ENCODE assay signal across 8 cellular contexts in genomic region chr6:52994789-52995078, GRCh38.
A peak's percentile ranks its signal among the peaks of the same experiment; 100 is the strongest.
DNase-seq lines count a peak whose midpoint lies in the region; ATAC-seq lines count a peak whose summit lies in the region.

No MANE protein-coding gene starts in this region.

- peak overlapping the region; percentile 76 for H3K4me3 ChIP-seq in skeletal muscle cell (ENCODE audit: low read depth, low read length)

- peak; percentile 74 for DNase-seq in DMS53 (lab: John Stamatoyannopoulos, UW)
- no peak for DNase-seq in DMS53 treated with DMSO at 0.1 percent for 48 hours (lab: John Stamatoyannopoulos, UW; ENCODE audit: unreplicated experiment)
- peak; percentile 83 for DNase-seq in NCI-H69 (lab: John Stamatoyannopoulos, UW)
- peak; percentile 11 for DNase-seq in amniotic epithelial cell (ENCODE audit: low read depth)
- DNase-seq in hypothalamus (lab: John Stamatoyannopoulos, UW): peak in 40 of 51 donors; percentile 20 to 91 (median 48)
- no peak for DNase-seq in skeletal muscle cell (ENCODE audit: low read depth)
- DNase-seq in T-helper 9 cell: no peak

- peak; percentile 16 for ATAC-seq in HG02610 (IDR thresholded peaks at IDR 0.05; ENCODE audit: unreplicated experiment)

Comparison
In these comparisons a context has a peak if more than half of its experiments do, and no peak if none do; other contexts are left out.
1. DNase-seq: peak in DMS53 (single experiment), NCI-H69 (single experiment), amniotic epithelial cell (single experiment) and hypothalamus (40 of 51); none in DMS53 treated with DMSO at 0.1 percent for 48 hours (single experiment), skeletal muscle cell (single experiment) and T-helper 9 cell (single experiment).